9 cellular contexts compared by ENCODE assay signal in genomic region chr20:40251284-40251932, GRCh38.
DNase-seq lines count a peak whose midpoint lies in the region; ATAC-seq, FAIRE-seq and TF ChIP-seq lines count a peak whose summit lies in the region.
"Had no signal": no experiment of that assay in that cellular context is flagged by ENCODE, and none has a peak within 500 bp of the region (broad histone marks: within the 10 kb centered on the region; RNA-seq: fewer than 3 reads in every experiment).

No MANE protein-coding gene starts in this region.

- H3K4me2 ChIP-seq in DOHH2 (ENCODE audit: low read length), result no peak overlapping the region
- no peak overlapping the region for H3K4me2 ChIP-seq in IMR-90 (ENCODE audit: low read depth, low read length)
- no peak overlapping the region for H3K4me2 ChIP-seq in HepG2 (ENCODE audit: low read depth, low read length)

- H3K9me3 ChIP-seq in DOHH2 (ENCODE audit: control insufficient read depth, insufficient read depth, low read length), result no peaks in the 10 kb centered on the region
- no peaks in the 10 kb centered on the region for H3K9me3 ChIP-seq in IMR-90 (ENCODE audit: control insufficient read depth, insufficient read depth, low read length)
- H3K9me3 ChIP-seq in adrenal gland (replicated peaks in 1 of 3), result no peaks in the 10 kb centered on the region
- no peaks in the 10 kb centered on the region for H3K9me3 ChIP-seq in HepG2 (ENCODE audit: low read length)

- BruUV-seq in IMR-90 (replicated peaks; lab: Mats Ljungman, UMichigan) (no TSS peak), HepG2 (replicated peaks; lab: Mats Ljungman, UMichigan) (no TSS peak)

- H4K20me1 ChIP-seq in DOHH2 (ENCODE audit: control insufficient read depth, insufficient read depth, low read depth, low read length) (no peaks in the 10 kb centered on the region), IMR-90 (ENCODE audit: insufficient read depth, low read length) (no peaks in the 10 kb centered on the region), HepG2 (ENCODE audit: insufficient read depth, low read length) (no peaks in the 10 kb centered on the region)

- H4K91ac ChIP-seq in IMR-90 (ENCODE audit: insufficient read depth, low read depth, low read length), result no peak overlapping the region

- TF ChIP-seq RAD21 in IMR-90 (IDR thresholded peaks at IDR 0.05; ENCODE audit: low read length) (peak; percentile 43), HepG2 (CRISPR knock-in tag; IDR thresholded peaks at IDR 0.05) (peak; percentile 49)

- POLR2A ChIA-PET in IMR-90 (lab: Charles Lee; ENCODE audit: unreplicated experiment), result no interaction called here
- POLR2A ChIA-PET in HepG2 (lab: Yijun Ruan, JAX), result no interaction called here

- H3K14ac ChIP-seq in IMR-90 (replicated peaks; ENCODE audit: low read depth, low read length), result no peak overlapping the region

- no peak overlapping the region for H3K56ac ChIP-seq in IMR-90 (ENCODE audit: extremely low read depth, insufficient read depth, low read length)

- peak; percentile 15 for DNase-seq in IMR-90
- peak; percentile 26 to 71 (median 62) for DNase-seq in adrenal gland
- peak; percentile 70 for DNase-seq in HepG2 (ENCODE audit: low spot score)
- DNase-seq in SKM-1 treated with dmso at 0.1 percent for 144 hours (lab: John Stamatoyannopoulos, UW; ENCODE audit: unreplicated experiment), result no peak
- no peak for DNase-seq in retina
- DNase-seq: activated naive CD8-positive, alpha-beta T cell treated with anti-CD3 and anti-CD28 coated beads, Interleukin-2, amount 10 ng/mL, durations not matched to agents 7 days and 5 days had no signal

- H2BK5ac ChIP-seq in IMR-90 (ENCODE audit: low read depth, low read length, poor library complexity, severe bottlenecking), result no peak overlapping the region

- peak; percentile 56 for FAIRE-seq in HepG2 (lab: Jason Lieb, UNC)

- TF ChIP-seq POLR2A in IMR-90 (IDR thresholded peaks at IDR 0.05; ENCODE audit: low read depth, low read length), result no peak
- no peak for TF ChIP-seq POLR2A in adrenal gland (IDR thresholded peaks at IDR 0.05)
- no peak for TF ChIP-seq POLR2A in HepG2 (IDR thresholded peaks at IDR 0.05; ENCODE audit: insufficient read depth in 1 of 2, low read depth in 2 of 2, low read length in 2 of 2)

- H3K23ac ChIP-seq in IMR-90 (ENCODE audit: low read depth, low read length), result no peak overlapping the region

- H3K79me2 ChIP-seq in DOHH2 (ENCODE audit: control insufficient read depth, low read length) (no peaks in the 10 kb centered on the region), HepG2 (ENCODE audit: insufficient read depth, low read length) (no peaks in the 10 kb centered on the region)

- H3K4me1 ChIP-seq in DOHH2 (ENCODE audit: control insufficient read depth, low read length), result no peaks in the 10 kb centered on the region
- no peaks in the 10 kb centered on the region for H3K4me1 ChIP-seq in IMR-90 (ENCODE audit: control insufficient read depth, insufficient read depth, low read length)
- no peaks in the 10 kb centered on the region for H3K4me1 ChIP-seq in adrenal gland (replicated peaks in 1 of 2)
- H3K4me1 ChIP-seq in HepG2 (ENCODE audit: insufficient read depth, low read length), result no peaks in the 10 kb centered on the region

- in situ Hi-C loops in IMR-90 (cut with MboI; ENCODE audit: low sequenced_read_pairs), result no loop called here
- in situ Hi-C loops in HepG2 (cut with HindIII; ENCODE audit: extremely low pct_ligation_motif_present, low pct_unique_long_range_greater_than_20kb), result loop anchor here (10.0 kb wide), 1 partner anchor 1137 kb away; no protein-coding TSS in a partner anchor

- 71% methylated on average over 4 of the region's 9 CpGs; no CpG with 5 or more reads in 1 of the 2 experiments for WGBS in IMR-90 (ENCODE audit: extremely low coverage in 2 of 2, insufficient read length in 1 of 2), 2 experiments
- 71 to 76% (median 74%) methylated on average over 8 to 9 of the region's 9 CpGs for WGBS in adrenal gland, 4 donors
- WGBS in HepG2 (ENCODE audit: low lambda C conversion rate), result 26% methylated on average over 9 of the region's 9 CpGs

- H4K5ac ChIP-seq in IMR-90 (ENCODE audit: low read depth, low read length), result no peak overlapping the region

- H2BK120ac ChIP-seq in IMR-90 (ENCODE audit: low read depth, low read length), result no peak overlapping the region

- H2AK5ac ChIP-seq in IMR-90 (ENCODE audit: low read depth, low read length), result no peak overlapping the region

- no peaks in the 10 kb centered on the region for H3K9me2 ChIP-seq in DOHH2 (replicated peaks; ENCODE audit: control insufficient read depth, low read length)

- no peaks in the 10 kb centered on the region for H3K79me1 ChIP-seq in IMR-90 (ENCODE audit: low read depth in 1 of 2, low read length in 2 of 2)

- no peak for ATAC-seq in IMR-90 (ENCODE audit: low read depth)
- ATAC-seq in HepG2, result peak; percentile 96
- no peak for ATAC-seq in HG02840 (IDR thresholded peaks at IDR 0.05; ENCODE audit: low FRiP score, unreplicated experiment)
- no peak for ATAC-seq in GM18511 (IDR thresholded peaks at IDR 0.05; ENCODE audit: unreplicated experiment)

- TF ChIP-seq EP300 in HepG2 (IDR thresholded peaks at IDR 0.05; ENCODE audit: low read depth in 2 of 2, low read length in 2 of 2) (no peak), HepG2 (CRISPR knock-in tag; IDR thresholded peaks at IDR 0.05; ENCODE audit: borderline replicate concordance) (no peak)

- CTCF ChIA-PET in IMR-90 (lab: Yijun Ruan, JAX) (interaction anchor here (0.9 kb wide), 1 partner anchor 9 kb away, joined by 3 read pairs; no protein-coding TSS in a partner anchor), HepG2 (lab: Yijun Ruan, JAX; ENCODE audit: low intra/inter-chr PET ratio, low total read pairs) (interaction anchor here (1.1 to 2.0 kb wide), 3 partner anchors 92 to 1139 kb away, joined by 4 to 9 read pairs (median 4); no protein-coding TSS in a partner anchor)

- H3K4me3 ChIP-seq in DOHH2 (ENCODE audit: low read length), result no peak overlapping the region
- no peak overlapping the region for H3K4me3 ChIP-seq in IMR-90 (ENCODE audit: insufficient read depth, low read depth, low read length)
- H3K4me3 ChIP-seq in adrenal gland, result no peak overlapping the region
- no peak overlapping the region for H3K4me3 ChIP-seq in HepG2 (replicated peaks in 1 of 3; ENCODE audit: insufficient read depth in 1 of 3, low read depth in 2 of 3, low read length in 3 of 3)

- intact Hi-C loops in IMR-90 (cut with micrococcal nuclease) (no loop called here), adrenal gland (cut with DNase I) (loop anchor here in 1 of 2 donors (5.0 kb wide), 1 partner anchor 364 kb away; no protein-coding TSS in a partner anchor), HepG2 (cut with micrococcal nuclease; ENCODE audit: unreplicated experiment) (loop anchor here (1.0 to 5.0 kb wide), 5 partner anchors 91 to 1139 kb away; no protein-coding TSS in a partner anchor)

- H3K18ac ChIP-seq in IMR-90 (ENCODE audit: low read depth, low read length), result no peak overlapping the region

- no peaks in the 10 kb centered on the region for H3K27me3 ChIP-seq in DOHH2 (ENCODE audit: control insufficient read depth, low read length)
- no peaks in the 10 kb centered on the region for H3K27me3 ChIP-seq in IMR-90 (ENCODE audit: control insufficient read depth, insufficient read depth, low read length)
- no peaks in the 10 kb centered on the region for H3K27me3 ChIP-seq in adrenal gland
- H3K27me3 ChIP-seq in HepG2 (ENCODE audit: control insufficient read depth in 1 of 2, insufficient read depth in 2 of 2, low read length in 2 of 2), result no peaks in the 10 kb centered on the region

- H2AFZ ChIP-seq in IMR-90 (replicated peaks; ENCODE audit: low read length, poor library complexity) (peak overlapping the region; percentile 2), HepG2 (ENCODE audit: low read length) (no peak overlapping the region)

- no peak overlapping the region for H2BK20ac ChIP-seq in IMR-90 (ENCODE audit: low read depth, low read length)

- no peak overlapping the region for H2BK15ac ChIP-seq in IMR-90 (ENCODE audit: low read depth, low read length)

- H3K4ac ChIP-seq in IMR-90 (ENCODE audit: low read depth, low read length), result no peak overlapping the region

- dilution Hi-C loops in IMR-90 (cut with HindIII; ENCODE audit: low sequenced_read_pairs, unreplicated experiment), result no loop called here

- no peaks in the 10 kb centered on the region for H3K9me1 ChIP-seq in IMR-90 (ENCODE audit: insufficient read depth, low read length)

- H3K36me3 ChIP-seq in DOHH2 (ENCODE audit: control insufficient read depth, low read length) (no peaks in the 10 kb centered on the region), IMR-90 (ENCODE audit: control insufficient read depth, insufficient read depth, low read length) (no peaks in the 10 kb centered on the region), adrenal gland (replicated peaks in 1 of 2) (no peaks in the 10 kb centered on the region), HepG2 (replicated peaks in 1 of 2; ENCODE audit: control insufficient read depth in 1 of 2, insufficient read depth in 2 of 2, low read length in 2 of 2) (no peaks in the 10 kb centered on the region)

- H3K9ac ChIP-seq in IMR-90 (ENCODE audit: low read depth, low read length) (no peak overlapping the region), HepG2 (ENCODE audit: insufficient read depth, low read depth, low read length) (no peak overlapping the region)

- H3K27ac ChIP-seq in DOHH2 (ENCODE audit: low read depth, low read length), result no peak overlapping the region
- no peak overlapping the region for H3K27ac ChIP-seq in IMR-90 (ENCODE audit: insufficient read depth, low read length)
- H3K27ac ChIP-seq in adrenal gland, result no peak overlapping the region
- no peak overlapping the region for H3K27ac ChIP-seq in HepG2 (ENCODE audit: extremely low read length, insufficient read depth, low read length)

- peak; percentile 72 for TF ChIP-seq CTCF in DOHH2 (IDR thresholded peaks at IDR 0.05; ENCODE audit: low read depth, low read length, poor library complexity, severe bottlenecking)
- peak; percentile 37 for TF ChIP-seq CTCF in IMR-90 (conservative IDR thresholded peaks at IDR 0.05; ENCODE audit: low read depth, low read length)
- TF ChIP-seq CTCF in adrenal gland (IDR thresholded peaks at IDR 0.05), result peak; percentile 35 to 64 (median 50)
- TF ChIP-seq CTCF in HepG2 (CRISPR knock-in tag; IDR thresholded peaks at IDR 0.05), result peak; percentile 87

- no peak overlapping the region for H4K8ac ChIP-seq in IMR-90 (ENCODE audit: low read depth in 2 of 2, low read length in 2 of 2)

- no peaks in the 10 kb centered on the region for H3F3A ChIP-seq in DOHH2 (ENCODE audit: control insufficient read depth, insufficient read depth)

- no peak overlapping the region for H2AK9ac ChIP-seq in IMR-90 (replicated peaks; ENCODE audit: low read depth, low read length, poor library complexity)

TF ChIP-seq in IMR-90, 13 proteins besides CTCF, POLR2A, EP300 and RAD21:
- 0 out of 2 replicates have a peak, but pooled peaks have one; percentile 9 for TF ChIP-seq SMC3 (IDR thresholded peaks at IDR 0.05; ENCODE audit: low read depth, low read length)
- no peak for TF ChIP-seq RCOR1 (IDR thresholded peaks at IDR 0.05; ENCODE audit: insufficient replicate concordance, low read length)
- TF ChIP-seq FOS (IDR thresholded peaks at IDR 0.05; ENCODE audit: low read depth, low read length), result no peak

TF ChIP-seq in HepG2, 621 proteins besides CTCF, POLR2A, EP300 and RAD21 (continues in another document):
- TF ChIP-seq FOXA3 (CRISPR knock-in tag; IDR thresholded peaks at IDR 0.05), result peak; percentile 59; the same call in 1 of the 2 replicates
- peak; percentile 56 for TF ChIP-seq GABPB1 (CRISPR knock-in tag; IDR thresholded peaks at IDR 0.05)
- no peak for TF ChIP-seq FOXA1 (IDR thresholded peaks at IDR 0.05)
- TF ChIP-seq FOXA1 (CRISPR knock-in tag; IDR thresholded peaks at IDR 0.05), result peak; percentile 89

Comparison
In these comparisons a context has a peak if more than half of its experiments do, and no peak if none do; other contexts are left out.
1. CTCF ChIP-seq: peak in every context shown above with its lines; median percentile 87 in HepG2; 72 in DOHH2; 50 in adrenal gland; 37 in IMR-90.
2. DNase-seq: peak in IMR-90 (single experiment), adrenal gland (7 of 7) and HepG2 (single experiment); none in SKM-1 treated with dmso at 0.1 percent for 144 hours (single experiment) and retina (single experiment).